In genomic region chr12:122850695-122851350, GRCh38 we compare ENCODE assay signal across 15 cellular contexts. TPM values are rescaled to one million over a fixed set of nuclear protein-coding genes. Genes with fewer than 3 reads are reported as not detected.
DNase-seq lines count a peak whose midpoint lies in the region; ATAC-seq and TF ChIP-seq lines count a peak whose summit lies in the region.
"Had no signal": no experiment of that assay in that cellular context is flagged by ENCODE, and none has a peak within 500 bp of the region (broad histone marks: within the 10 kb centered on the region; RNA-seq: fewer than 3 reads in every experiment).

No MANE protein-coding gene starts in this region.

- H3K4me3 Mint-ChIP-seq in endodermal cell, result no peak overlapping the region
- H3K4me3 Mint-ChIP-seq: activated CD4-positive, alpha-beta T cell treated with anti-CD3 and anti-CD28 coated beads, Interleukin-2, amount 10 ng/mL, durations not matched to agents 7 days and 5 days; activated naive CD8-positive, alpha-beta T cell treated with anti-CD3 and anti-CD28 coated beads, Interleukin-2, amount 50 U/mL, for 24 hours; dendritic cell treated with granulocyte-macrophage colony-stimulating factor and Interleukin-4, amounts not matched to agents 40 ng/mL and 50 ng/mL, for 4 days; immature natural killer cell had no signal

- H3K27me3 ChIP-seq in BLaER1 (no peaks in the 10 kb centered on the region), endodermal cell (ENCODE audit: control insufficient read depth, insufficient read depth, low read length, poor library complexity, severe bottlenecking) (no peaks in the 10 kb centered on the region), psoas muscle (ENCODE audit: insufficient read depth in 3 of 3, low read length in 2 of 3) (no peaks in the 10 kb centered on the region)
- H3K27me3 ChIP-seq: tibial nerve had no signal

- no peaks in the 10 kb centered on the region for H3K27me3 Mint-ChIP-seq in endodermal cell (ENCODE audit: insufficient read depth)
- H3K27me3 Mint-ChIP-seq: activated CD4-positive, alpha-beta T cell treated with anti-CD3 and anti-CD28 coated beads, Interleukin-2, amount 10 ng/mL, durations not matched to agents 7 days and 5 days; activated naive CD8-positive, alpha-beta T cell treated with anti-CD3 and anti-CD28 coated beads, Interleukin-2, amount 50 U/mL, for 24 hours; dendritic cell treated with granulocyte-macrophage colony-stimulating factor and Interleukin-4, amounts not matched to agents 40 ng/mL and 50 ng/mL, for 4 days had no signal

- H3K36me3 Mint-ChIP-seq in endodermal cell (ENCODE audit: low read depth), result peaks cover 5% of the 10 kb centered on the region

- ATAC-seq in psoas muscle, result peak in 3 of 4 donors; percentile 12 to 38 (median 38)
- ATAC-seq: activated naive CD8-positive, alpha-beta T cell treated with anti-CD3 and anti-CD28 coated beads, Interleukin-2, amount 50 U/mL, for 24 hours; Panc1 had no signal

- no peaks in the 10 kb centered on the region for H3K4me1 Mint-ChIP-seq in endodermal cell
- H3K4me1 Mint-ChIP-seq: activated CD4-positive, alpha-beta T cell treated with anti-CD3 and anti-CD28 coated beads, Interleukin-2, amount 10 ng/mL, durations not matched to agents 7 days and 5 days; activated naive CD8-positive, alpha-beta T cell treated with anti-CD3 and anti-CD28 coated beads, Interleukin-2, amount 50 U/mL, for 24 hours; immature natural killer cell had no signal

- peaks cover 91% of the 10 kb centered on the region for H4K20me1 ChIP-seq in BLaER1

- H3K4me1 ChIP-seq in BLaER1 (peaks cover 47% of the 10 kb centered on the region), endodermal cell (ENCODE audit: control insufficient read depth, insufficient read depth, low read length) (no peaks in the 10 kb centered on the region), psoas muscle (no peaks in the 10 kb centered on the region)

- H3K9me3 Mint-ChIP-seq in endodermal cell, result no peaks in the 10 kb centered on the region
- H3K9me3 Mint-ChIP-seq: activated CD4-positive, alpha-beta T cell treated with anti-CD3 and anti-CD28 coated beads, Interleukin-2, amount 10 ng/mL, durations not matched to agents 7 days and 5 days; activated naive CD8-positive, alpha-beta T cell treated with anti-CD3 and anti-CD28 coated beads, Interleukin-2, amount 50 U/mL, for 24 hours; dendritic cell treated with granulocyte-macrophage colony-stimulating factor and Interleukin-4, amounts not matched to agents 40 ng/mL and 50 ng/mL, for 4 days; immature natural killer cell had no signal

- no peaks in the 10 kb centered on the region for H3K9me3 ChIP-seq in BLaER1
- no peaks in the 10 kb centered on the region for H3K9me3 ChIP-seq in endodermal cell (ENCODE audit: control insufficient read depth, low read length)
- H3K9me3 ChIP-seq in psoas muscle, result no peaks in the 10 kb centered on the region
- H3K9me3 ChIP-seq: tibial nerve had no signal

- H3K4me3 ChIP-seq in BLaER1 (no peak overlapping the region), endodermal cell (ENCODE audit: low read length) (no peak overlapping the region), psoas muscle (no peak overlapping the region)
- H3K4me3 ChIP-seq: tibial nerve had no signal

- peak overlapping the region; percentile 44 for H3K4me2 ChIP-seq in BLaER1

- DNase-seq in M059J (ENCODE audit: low read depth), result peak; percentile 77
- DNase-seq in endodermal cell, result peak; percentile 46
- peak in 1 of 2 donors; percentile 30 for DNase-seq in psoas muscle
- no peak for DNase-seq in NCI-H2029 (lab: John Stamatoyannopoulos, UW)
- DNase-seq in OCI-M1 (lab: John Stamatoyannopoulos, UW), result no peak
- no peak for DNase-seq in NCI-H446 treated with DMSO at 0.1 percent for 48 hours (lab: John Stamatoyannopoulos, UW)
- no peak for DNase-seq in NOMO-1 treated with dmso at 0.1 percent for 144 hours (lab: John Stamatoyannopoulos, UW; ENCODE audit: unreplicated experiment)
- DNase-seq: activated CD4-positive, alpha-beta T cell treated with anti-CD3 and anti-CD28 coated beads, Interleukin-2, amount 10 ng/mL, durations not matched to agents 7 days and 5 days; activated naive CD8-positive, alpha-beta T cell treated with anti-CD3 and anti-CD28 coated beads, Interleukin-2, amount 50 U/mL, for 24 hours; activated T-cell treated with anti-CD3 and anti-CD28 coated beads, Interleukin-2, amount 50 U/mL, for 48 hours; immature natural killer cell had no signal

- intact Hi-C loops in psoas muscle (cut with DNase I), result no loop called here

- TF ChIP-seq CTCF in endodermal cell (conservative IDR thresholded peaks at IDR 0.05), result no peak
- no peak for TF ChIP-seq CTCF in psoas muscle (IDR thresholded peaks at IDR 0.05)

- no peak overlapping the region for H3K27ac Mint-ChIP-seq in endodermal cell
- H3K27ac Mint-ChIP-seq: activated CD4-positive, alpha-beta T cell treated with anti-CD3 and anti-CD28 coated beads, Interleukin-2, amount 10 ng/mL, durations not matched to agents 7 days and 5 days; activated naive CD8-positive, alpha-beta T cell treated with anti-CD3 and anti-CD28 coated beads, Interleukin-2, amount 50 U/mL, for 24 hours; dendritic cell treated with granulocyte-macrophage colony-stimulating factor and Interleukin-4, amounts not matched to agents 40 ng/mL and 50 ng/mL, for 4 days; immature natural killer cell had no signal

- WGBS in endodermal cell (ENCODE audit: insufficient coverage in 1 of 2, insufficient read length in 1 of 2), 2 experiments, result 88 to 93% methylated on average over 12 to 25 of the region's 27 CpGs
- 69 to 80% (median 69%) methylated on average over 23 to 27 of the region's 27 CpGs for WGBS in psoas muscle, 3 donors

- no peak overlapping the region for H3K9ac ChIP-seq in BLaER1
- H3K9ac ChIP-seq in endodermal cell (ENCODE audit: extremely low read depth, low read length, poor library complexity, severe bottlenecking), result no peak overlapping the region

- H3K36me3 ChIP-seq in BLaER1, result peaks cover 85% of the 10 kb centered on the region
- no peaks in the 10 kb centered on the region for H3K36me3 ChIP-seq in endodermal cell (ENCODE audit: control insufficient read depth, insufficient read depth, low read length)
- no peaks in the 10 kb centered on the region for H3K36me3 ChIP-seq in psoas muscle (ENCODE audit: insufficient read depth in 1 of 2, low read depth in 1 of 2)
- H3K36me3 ChIP-seq: tibial nerve had no signal

- no peak overlapping the region for H3K27ac ChIP-seq in BLaER1
- no peak overlapping the region for H3K27ac ChIP-seq in endodermal cell (ENCODE audit: low read depth, low read length)
- peak overlapping the region; percentile 50 for H3K27ac ChIP-seq in psoas muscle

RNA-seq across cellular contexts. Expression of gene HIP1R, which starts 15.6 kb away (rescaled TPM):
- 18.3 and 23.5 TPM in 2 replicates for total RNA-seq in M059J (2014; rRNA removed; shearing (Covaris generic))
- total RNA-seq in endodermal cell (10 to 100 TPM; 24.5 to 24.9 TPM), psoas muscle (10 to 100 TPM in 2 of 4 donors, 1 to 10 TPM in 2; 6.2 to 13.4 (median 9.7) TPM)
- 22.0 TPM for polyA plus RNA-seq in endodermal cell (2013, experiment 1 of 2)
- polyA plus RNA-seq in endodermal cell (2013, experiment 2 of 2), result 21.2 TPM
- polyA plus RNA-seq in psoas muscle, result 10 to 100 TPM in 1 of 3 donors, 1 to 10 TPM in 2; 4.5 to 17.6 (median 8.0) TPM

RNA-seq across cellular contexts. Expression of gene VPS37B, which starts 45.1 kb away (rescaled TPM):
- total RNA-seq in M059J (2014; rRNA removed; shearing (Covaris generic)), result 27.7 and 28.9 TPM in 2 replicates
- total RNA-seq in endodermal cell (10 to 100 TPM; 22.7 to 24.1 TPM), psoas muscle (10 to 100 TPM in 2 of 4 donors, 1 to 10 TPM in 2; 8.9 to 11.1 (median 9.9) TPM)
- polyA plus RNA-seq in endodermal cell (2013, experiment 1 of 2), result 28.1 TPM
- 28.9 TPM for polyA plus RNA-seq in endodermal cell (2013, experiment 2 of 2)
- polyA plus RNA-seq in psoas muscle, result 1 to 10 TPM; 3.2 to 7.7 (median 5.9) TPM

Comparison
In these comparisons a context has a peak if more than half of its experiments do, and no peak if none do; other contexts are left out.
1. DNase-seq: peak in M059J (single experiment) and endodermal cell (single experiment); none in NCI-H2029 (single experiment), OCI-M1 (single experiment), NCI-H446 treated with DMSO at 0.1 percent for 48 hours (single experiment) and NOMO-1 treated with dmso at 0.1 percent for 144 hours (single experiment).